ENCODE assay signal across 10 cellular contexts in genomic region chr12:124625867-124626675, GRCh38. TPM values are rescaled to one million over a fixed set of nuclear protein-coding genes. Genes with fewer than 3 reads are reported as not detected.
A peak's percentile ranks its signal among the peaks of the same experiment; 100 is the strongest.
DNase-seq lines count a peak whose midpoint lies in the region; ATAC-seq and TF ChIP-seq lines count a peak whose summit lies in the region.
"Had no signal": no experiment of that assay in that cellular context is flagged by ENCODE, and none has a peak within 500 bp of the region (broad histone marks: within the 10 kb centered on the region; RNA-seq: fewer than 3 reads in every experiment).

No MANE protein-coding gene starts in this region.

- in situ Hi-C loops in Panc1 (cut with HindIII; ENCODE audit: low pct_unique_long_range_greater_than_20kb, low sequenced_read_pairs), result no loop called here

- peaks cover 2 to 10% (median 4%) of the 10 kb centered on the region in 7 donors for H3K9me3 Mint-ChIP-seq in CD14-positive monocyte
- H3K9me3 Mint-ChIP-seq in naive thymus-derived CD4-positive, alpha-beta T cell, result peaks cover 0 to 5% (median 0%) of the 10 kb centered on the region in 11 donors

- H2AFZ ChIP-seq in OCI-LY7 (ENCODE audit: low read length), result no peak overlapping the region

- H3K9me2 ChIP-seq in OCI-LY7 (ENCODE audit: insufficient read depth, low read length), result no peaks in the 10 kb centered on the region

- peaks cover 10% of the 10 kb centered on the region for H3K4me1 ChIP-seq in Panc1 (ENCODE audit: control insufficient read depth, insufficient read depth, low read length)
- no peaks in the 10 kb centered on the region for H3K4me1 ChIP-seq in naive thymus-derived CD4-positive, alpha-beta T cell (ENCODE audit: control insufficient read depth in 2 of 2, insufficient read depth in 2 of 2, low read length in 2 of 2)
- no peaks in the 10 kb centered on the region for H3K4me1 ChIP-seq in OCI-LY7 (ENCODE audit: insufficient read depth, low read length, poor library complexity, severe bottlenecking)

- H3K4me2 ChIP-seq in OCI-LY7 (ENCODE audit: low read length), result no peak overlapping the region

- H4K20me1 ChIP-seq in OCI-LY7 (ENCODE audit: insufficient read depth, low read length), result no peaks in the 10 kb centered on the region

- intact Hi-C loops in CD14-positive monocyte (cut with micrococcal nuclease) (loop anchor here in 1 of 2 donors (5.0 kb wide), 2 partner anchors 34 to 41 kb away; no protein-coding TSS in a partner anchor), Panc1 (cut with micrococcal nuclease; ENCODE audit: unreplicated experiment) (no loop called here), OCI-LY7 (cut with micrococcal nuclease; ENCODE audit: unreplicated experiment) (no loop called here)
- intact Hi-C loops in naive thymus-derived CD4-positive, alpha-beta T cell (cut with micrococcal nuclease), result no loop called here

- BruUV-seq in Panc1 (replicated peaks; lab: Mats Ljungman, UMichigan) (no TSS peak), OCI-LY7 (replicated peaks; lab: Mats Ljungman, UMichigan) (no TSS peak)

- H3K9me3 ChIP-seq in Panc1 (ENCODE audit: control insufficient read depth, insufficient read depth, low read depth, low read length) (no peaks in the 10 kb centered on the region), OCI-LY7 (ENCODE audit: low read length) (no peaks in the 10 kb centered on the region)
- H3K9me3 ChIP-seq in naive thymus-derived CD4-positive, alpha-beta T cell (ENCODE audit: control insufficient read depth in 2 of 3, low read length in 3 of 3), result no peaks in the 10 kb centered on the region

- TF ChIP-seq CTCF in CD14-positive monocyte (IDR thresholded peaks at IDR 0.05), result no peak
- no peak for TF ChIP-seq CTCF in Panc1 (IDR thresholded peaks at IDR 0.05)
- no peak for TF ChIP-seq CTCF in OCI-LY7 (conservative IDR thresholded peaks at IDR 0.05; ENCODE audit: low read length)

- CTCF ChIA-PET in Panc1 (lab: Charles Lee) (no interaction called here), OCI-LY7 (lab: Charles Lee; ENCODE audit: unreplicated experiment) (no interaction called here)
- CTCF ChIA-PET in naive thymus-derived CD4-positive, alpha-beta T cell (lab: Charles Lee), result interaction anchor here (0.6 kb wide), 1 partner anchor 654 kb away, joined by 3 read pairs; no protein-coding TSS in a partner anchor

- H3K27me3 ChIP-seq in Panc1 (ENCODE audit: control insufficient read depth, insufficient read depth, low read length), result no peaks in the 10 kb centered on the region
- no peaks in the 10 kb centered on the region for H3K27me3 ChIP-seq in naive thymus-derived CD4-positive, alpha-beta T cell (ENCODE audit: control insufficient read depth in 2 of 2, insufficient read depth in 2 of 2, low read length in 2 of 2)

- H3K27ac ChIP-seq in Panc1 (ENCODE audit: low read length) (no peak overlapping the region), epithelial cell of prostate (peak overlapping the region; percentile 13), OCI-LY7 (ENCODE audit: low read depth, low read length, poor library complexity, severe bottlenecking) (no peak overlapping the region)
- no peak overlapping the region for H3K27ac ChIP-seq in naive thymus-derived CD4-positive, alpha-beta T cell (ENCODE audit: low read depth, low read length)

- no peaks in the 10 kb centered on the region for H3K27me3 Mint-ChIP-seq in CD14-positive monocyte (ENCODE audit: low read depth in 3 of 3)
- peaks cover 0 to 3% (median 0%) of the 10 kb centered on the region in 5 donors for H3K27me3 Mint-ChIP-seq in naive thymus-derived CD4-positive, alpha-beta T cell

- no peaks in the 10 kb centered on the region for H3K36me3 ChIP-seq in Panc1 (ENCODE audit: control insufficient read depth, insufficient read depth, low read length)
- H3K36me3 ChIP-seq in naive thymus-derived CD4-positive, alpha-beta T cell (ENCODE audit: control insufficient read depth in 2 of 3, insufficient read depth in 3 of 3, low read length in 3 of 3), result no peaks in the 10 kb centered on the region
- H3K36me3 ChIP-seq in OCI-LY7 (ENCODE audit: insufficient read depth, low read length), result no peaks in the 10 kb centered on the region

- H3K79me2 ChIP-seq in OCI-LY7 (ENCODE audit: insufficient read depth, low read depth, low read length), result no peaks in the 10 kb centered on the region

- H3K27ac Mint-ChIP-seq in CD14-positive monocyte, result peak overlapping the region; percentile 97 to 100 (median 99)
- H3K27ac Mint-ChIP-seq in naive thymus-derived CD4-positive, alpha-beta T cell, result peak overlapping the region in 1 of 9 donors; percentile 79

- H3K4me1 Mint-ChIP-seq in CD14-positive monocyte, result peaks cover 69% of the 10 kb centered on the region
- peaks cover 0 to 7% (median 0%) of the 10 kb centered on the region in 7 donors for H3K4me1 Mint-ChIP-seq in naive thymus-derived CD4-positive, alpha-beta T cell

- H3K36me3 Mint-ChIP-seq in CD14-positive monocyte, result peaks cover 2 to 5% of the 10 kb centered on the region in 2 donors
- no peaks in the 10 kb centered on the region for H3K36me3 Mint-ChIP-seq in naive thymus-derived CD4-positive, alpha-beta T cell

- H3K4me3 Mint-ChIP-seq in CD14-positive monocyte, result peak overlapping the region; percentile 78 to 89
- H3K4me3 Mint-ChIP-seq in naive thymus-derived CD4-positive, alpha-beta T cell, result no peak overlapping the region

- ATAC-seq in Panc1, result peak; percentile 35
- peak; percentile 94 for ATAC-seq in naive thymus-derived CD4-positive, alpha-beta T cell
- ATAC-seq in GM21528 (IDR thresholded peaks at IDR 0.05; ENCODE audit: low FRiP score, unreplicated experiment), result no peak

- H3K4me3 ChIP-seq in Panc1 (ENCODE audit: low read depth in 2 of 2, low read length in 2 of 2) (no peak overlapping the region), OCI-LY7 (ENCODE audit: low read depth, low read length, poor library complexity, severe bottlenecking) (no peak overlapping the region)
- H3K4me3 ChIP-seq in naive thymus-derived CD4-positive, alpha-beta T cell (ENCODE audit: low read length), result no peak overlapping the region

- DNase-seq in CD14-positive monocyte (ENCODE audit: low spot score) (peak; percentile 97), Panc1 (ENCODE audit: low read depth, low spot score) (no peak), epithelial cell of prostate (ENCODE audit: low read depth, low spot score) (no peak), OCI-LY7 (ENCODE audit: low spot score) (no peak), NCI-H510A treated with DMSO at 0.1 percent for 48 hours (lab: John Stamatoyannopoulos, UW) (no peak)
- DNase-seq in naive thymus-derived CD4-positive, alpha-beta T cell, result no peak
- no peak for DNase-seq in activated naive CD4-positive, alpha-beta T cell treated with anti-CD3 and anti-CD28 coated beads, Interleukin-2, amount 50 U/mL, for 16 hours
- DNase-seq: DMS79, NCI-H1105 treated with DMSO at 0.1 percent for 48 hours had no signal

- POLR2A ChIA-PET in Panc1 (lab: Charles Lee) (no interaction called here), OCI-LY7 (lab: Charles Lee) (no interaction called here)
- POLR2A ChIA-PET in naive thymus-derived CD4-positive, alpha-beta T cell (lab: Charles Lee), result interaction anchor here (0.7 kb wide), 1 partner anchor 228 kb away, joined by 5 read pairs; no protein-coding TSS in a partner anchor

RNA-seq across cellular contexts. Expression of gene NCOR2, which starts 58.7 kb away (rescaled TPM):
- polyA plus RNA-seq in CD14-positive monocyte, result 1 to 10 TPM; 4.7 to 5.5 TPM
- total RNA-seq in Panc1 (2021; ENCODE audit: unreplicated experiment), result 461 TPM
- polyA plus RNA-seq in Panc1 (2012; ENCODE audit: insufficient read length), result 441 TPM
- 100 to 1,000 TPM; 101 to 194 (median 112) TPM for total RNA-seq in naive thymus-derived CD4-positive, alpha-beta T cell
- polyA plus RNA-seq in naive thymus-derived CD4-positive, alpha-beta T cell, result 10 to 100 TPM in 1 of 2 donors, 1 to 10 TPM in 1; 5.3 to 17.3 TPM
- total RNA-seq in OCI-LY7 (2014; rRNA removed; shearing (Covaris generic)), result 22.7 and 30.2 TPM in 2 replicates
- 154 and 159 TPM in 2 replicates for total RNA-seq in OCI-LY7 (2022)

Comparison
In these comparisons a context has a peak if more than half of its experiments do, and no peak if none do; other contexts are left out.
1. H3K4me3 Mint-ChIP-seq: peak in CD14-positive monocyte (2 of 2); none in naive thymus-derived CD4-positive, alpha-beta T cell (0 of 10).